In genomic region chr22:19723165-19723989, GRCh38 we compare ENCODE assay signal across 9 cellular contexts. TPM values are rescaled to one million over a fixed set of nuclear protein-coding genes. Genes with fewer than 3 reads are reported as not detected.
DNase-seq lines count a peak whose midpoint lies in the region; ATAC-seq and TF ChIP-seq lines count a peak whose summit lies in the region.
"Had no signal": no experiment of that assay in that cellular context is flagged by ENCODE, and none has a peak within 500 bp of the region (broad histone marks: within the 10 kb centered on the region; RNA-seq: fewer than 3 reads in every experiment).

GP1BB (plus strand) TSS chr22:19723539; CDS start chr22:19723570, 31 bp downstream.

- peaks cover 18% of the 10 kb centered on the region for H3K36me3 ChIP-seq in thoracic aorta
- no peaks in the 10 kb centered on the region for H3K36me3 ChIP-seq in GM23248 (ENCODE audit: low read depth)

- no peak within 1 kb of the TSS for H3K27ac Mint-ChIP-seq in activated naive CD4-positive, alpha-beta T cell treated with anti-CD3 and anti-CD28 coated beads, Interleukin-2, amount 50 U/mL, for 72 hours

- no peak within 1 kb of the TSS for H3K9ac ChIP-seq in GM23248

- no peaks in the 10 kb centered on the region for H3F3A ChIP-seq in GM23248 (ENCODE audit: insufficient read depth)

- no peak within 1 kb of the TSS for H2AFZ ChIP-seq in GM23248

- H3K79me2 ChIP-seq in GM23248 (ENCODE audit: insufficient read depth): no peaks in the 10 kb centered on the region

- H3K9me2 ChIP-seq in GM23248 (ENCODE audit: insufficient read depth): no peaks in the 10 kb centered on the region

- no peak within 1 kb of the TSS for H3K4me2 ChIP-seq in GM23248 (ENCODE audit: unreplicated experiment)

- no peak for TF ChIP-seq CTCF in thoracic aorta (IDR thresholded peaks at IDR 0.05)

- peak; percentile 75 for DNase-seq in activated CD8-positive, alpha-beta memory T cell treated with anti-CD3 and anti-CD28 coated beads for 24 hours
- DNase-seq in activated CD8-positive, alpha-beta memory T cell treated with anti-CD3 and anti-CD28 coated beads, Interleukin-2, amount 50 U/mL, for 4 hours: no peak
- DNase-seq in activated naive CD4-positive, alpha-beta T cell treated with anti-CD3 and anti-CD28 coated beads, Interleukin-2, amount 50 U/mL, for 72 hours (ENCODE audit: low spot score in 2 of 2): peak in 1 of 2 donors; percentile 60
- DNase-seq in kidney tubule cell (ENCODE audit: low spot score) (peak; percentile 47), thoracic aorta (ENCODE audit: low spot score) (no peak), GM23248 (no peak), superior temporal gyrus (ENCODE audit: extremely low spot score) (no peak)

- in situ Hi-C loops in GM23248 (cut with MboI): no loop called here

- WGBS in GM23248 (ENCODE audit: low coverage in 1 of 2, low lambda C conversion rate in 2 of 2, missing lambda C conversion rate in 2 of 2), 2 experiments: 95 to 97% methylated on average over 54 to 83 of the region's 85 CpGs

- H3K9me3 ChIP-seq in thoracic aorta (no peaks in the 10 kb centered on the region), GM23248 (ENCODE audit: low read depth) (no peaks in the 10 kb centered on the region)

- H3K4me3 ChIP-seq in thoracic aorta: no peak within 1 kb of the TSS
- no peak within 1 kb of the TSS for H3K4me3 ChIP-seq in GM23248

- H3K4me1 ChIP-seq in thoracic aorta (ENCODE audit: control insufficient read depth in 1 of 2, low read depth in 2 of 2) (peaks cover 0 to 18% of the 10 kb centered on the region in 2 donors), GM23248 (ENCODE audit: insufficient read depth) (no peaks in the 10 kb centered on the region)

- H3K36me3 Mint-ChIP-seq in activated naive CD4-positive, alpha-beta T cell treated with anti-CD3 and anti-CD28 coated beads, Interleukin-2, amount 50 U/mL, for 72 hours: no peaks in the 10 kb centered on the region

- H4K20me1 ChIP-seq in GM23248 (ENCODE audit: insufficient read depth): no peaks in the 10 kb centered on the region

- H3K27ac ChIP-seq in thoracic aorta (no peak within 1 kb of the TSS), GM23248 (no peak within 1 kb of the TSS)

- no peaks in the 10 kb centered on the region for H3K9me3 Mint-ChIP-seq in activated naive CD4-positive, alpha-beta T cell treated with anti-CD3 and anti-CD28 coated beads, Interleukin-2, amount 50 U/mL, for 72 hours

- ATAC-seq in activated naive CD4-positive, alpha-beta T cell treated with anti-CD3 and anti-CD28 coated beads, Interleukin-2, amount 50 U/mL, for 72 hours: peak; percentile 57 to 70
- ATAC-seq in thoracic aorta (ENCODE audit: insufficient number of reproducible peaks, low FRiP score, low read depth) (no peak), GM21619 (IDR thresholded peaks at IDR 0.05; ENCODE audit: unreplicated experiment) (no peak)

- no peaks in the 10 kb centered on the region for H3K27me3 ChIP-seq in thoracic aorta (replicated peaks; ENCODE audit: insufficient read depth)
- H3K27me3 ChIP-seq in GM23248 (replicated peaks; ENCODE audit: insufficient read depth): no peaks in the 10 kb centered on the region

RNA-seq across cellular contexts. Expression of gene GP1BB, which starts in this region (rescaled TPM):
- not detected for total RNA-seq in activated naive CD4-positive, alpha-beta T cell treated with anti-CD3 and anti-CD28 coated beads, Interleukin-2, amount 50 U/mL, for 72 hours
- 10 to 100 TPM; 13.1 to 30.3 TPM for total RNA-seq in thoracic aorta
- total RNA-seq in GM23248 (2014; rRNA removed; shearing (Covaris generic)): 7.1 and 10.2 TPM in 2 replicates
- 3.2 and 4.9 TPM in 2 replicates for polyA plus RNA-seq in GM23248 (2016; fragmentation: Nextera tagmentation; extraction: Ambion mirVana)
- total RNA-seq: T-helper 1 cell treated with Interleukin-12 subunit alpha and Interleukin-12 subunit beta and Interleukin-4 antibody, amounts not matched to agents 30 ng/mL and 1 ng/mL, for 36 hours had no signal

Comparison
In these comparisons a context has a peak if more than half of its experiments do, and no peak if none do; other contexts are left out.
1. DNase-seq: peak in activated CD8-positive, alpha-beta memory T cell treated with anti-CD3 and anti-CD28 coated beads for 24 hours (single experiment) and kidney tubule cell (single experiment); none in activated CD8-positive, alpha-beta memory T cell treated with anti-CD3 and anti-CD28 coated beads, Interleukin-2, amount 50 U/mL, for 4 hours (single experiment), thoracic aorta (single experiment), GM23248 (single experiment) and superior temporal gyrus (single experiment).
2. Peak in ATAC-seq in activated naive CD4-positive, alpha-beta T cell treated with anti-CD3 and anti-CD28 coated beads, Interleukin-2, amount 50 U/mL, for 72 hours; RNA of the gene not detected or under 1 TPM.